In genomic region chr2:239318790-239319189, GRCh38 we compare ENCODE assay signal across 7 cellular contexts.
DNase-seq lines count a peak whose midpoint lies in the region; ATAC-seq and FAIRE-seq lines count a peak whose summit lies in the region.

No MANE protein-coding gene starts in this region.

- H3K36me3 ChIP-seq in KOPT-K1 (ENCODE audit: insufficient read depth, low read length), result peaks cover 12% of the 10 kb centered on the region

- H3K27me3 Mint-ChIP-seq in activated naive CD8-positive, alpha-beta T cell treated with anti-CD3 and anti-CD28 coated beads, Interleukin-2, amount 50 U/mL, for 24 hours, result no peaks in the 10 kb centered on the region

- ATAC-seq in activated naive CD8-positive, alpha-beta T cell treated with anti-CD3 and anti-CD28 coated beads, Interleukin-2, amount 50 U/mL, for 24 hours, result no peak
- peak; percentile 66 for ATAC-seq in left lobe of liver

- peaks cover 14% of the 10 kb centered on the region for H3K9me3 ChIP-seq in KOPT-K1 (ENCODE audit: insufficient read depth, low read length, poor library complexity, severe bottlenecking)

- H3K27ac ChIP-seq in KOPT-K1 (ENCODE audit: low read depth, low read length, poor library complexity, severe bottlenecking) (peak overlapping the region; percentile 100), substantia nigra (ENCODE audit: low read depth, low read length, poor library complexity, severe bottlenecking) (peak overlapping the region; percentile 83)

- no peak for DNase-seq in activated naive CD8-positive, alpha-beta T cell treated with anti-CD3 and anti-CD28 coated beads, Interleukin-2, amount 50 U/mL, for 24 hours
- DNase-seq in left lobe of liver (ENCODE audit: low spot score) (no peak), substantia nigra (lab: John Stamatoyannopoulos, UW) (no peak), NCI-H2196 (lab: John Stamatoyannopoulos, UW; ENCODE audit: unreplicated experiment) (no peak), HTR-8/SVneo (ENCODE audit: insufficient read length, low spot score) (no peak), NCI-H1694 (lab: John Stamatoyannopoulos, UW) (no peak)

- H3K9me3 Mint-ChIP-seq in activated naive CD8-positive, alpha-beta T cell treated with anti-CD3 and anti-CD28 coated beads, Interleukin-2, amount 50 U/mL, for 24 hours, result peaks cover 5% of the 10 kb centered on the region

- no peak for FAIRE-seq in HTR-8/SVneo (lab: Jason Lieb, UNC)

- peaks cover 73% of the 10 kb centered on the region for H3K4me1 Mint-ChIP-seq in activated naive CD8-positive, alpha-beta T cell treated with anti-CD3 and anti-CD28 coated beads, Interleukin-2, amount 50 U/mL, for 24 hours

- peak overlapping the region; percentile 70 for H3K4me3 Mint-ChIP-seq in activated naive CD8-positive, alpha-beta T cell treated with anti-CD3 and anti-CD28 coated beads, Interleukin-2, amount 50 U/mL, for 24 hours

- peaks cover 14% of the 10 kb centered on the region for H3K36me3 Mint-ChIP-seq in activated naive CD8-positive, alpha-beta T cell treated with anti-CD3 and anti-CD28 coated beads, Interleukin-2, amount 50 U/mL, for 24 hours (ENCODE audit: low read depth)

- H3K27ac Mint-ChIP-seq in activated naive CD8-positive, alpha-beta T cell treated with anti-CD3 and anti-CD28 coated beads, Interleukin-2, amount 50 U/mL, for 24 hours, result peak overlapping the region; percentile 79
